ENCODE assay signal across 8 cellular contexts in the genomic region with DNA sequence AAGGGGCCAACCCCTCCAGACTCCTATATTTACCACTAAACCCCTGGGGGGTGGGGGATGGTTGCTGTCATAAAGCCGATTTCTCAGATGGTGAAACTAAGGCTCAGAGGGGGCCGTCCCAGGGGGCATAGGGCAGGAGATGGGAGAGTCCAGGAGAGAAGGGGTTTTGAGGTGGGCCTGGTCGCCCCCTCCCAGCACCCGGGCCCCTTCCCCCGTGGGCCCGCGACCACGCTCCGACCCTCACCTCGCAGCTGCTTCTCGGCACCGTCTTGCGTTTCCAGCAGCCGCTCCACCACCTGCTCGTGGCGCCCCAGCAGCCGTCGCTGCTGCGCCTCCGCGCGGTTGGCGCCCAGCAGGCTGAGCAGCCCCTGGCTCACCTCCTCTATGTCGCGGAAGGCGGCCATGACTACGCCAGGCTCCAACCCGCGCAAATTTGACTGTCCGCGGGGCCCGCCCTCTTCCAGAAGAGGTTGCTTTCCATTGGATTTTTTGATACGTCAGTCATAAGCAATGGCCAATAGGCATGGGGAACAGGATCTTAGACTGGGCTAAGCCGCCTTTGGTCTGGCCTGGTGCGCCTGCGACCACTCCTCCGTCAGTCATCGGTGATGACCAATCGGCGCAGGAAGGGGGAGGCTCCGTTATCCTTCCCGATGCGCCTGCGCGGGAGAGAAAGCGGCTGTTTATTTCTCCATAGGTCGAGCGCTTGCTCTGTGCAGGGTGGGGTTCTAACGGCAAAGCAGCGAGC. TPM values are rescaled to one million over a fixed set of nuclear protein-coding genes. Genes with fewer than 3 reads are reported as not detected.
DNase-seq lines count a peak whose midpoint lies in the region; ATAC-seq and TF ChIP-seq lines count a peak whose summit lies in the region.

A gene with protein sequence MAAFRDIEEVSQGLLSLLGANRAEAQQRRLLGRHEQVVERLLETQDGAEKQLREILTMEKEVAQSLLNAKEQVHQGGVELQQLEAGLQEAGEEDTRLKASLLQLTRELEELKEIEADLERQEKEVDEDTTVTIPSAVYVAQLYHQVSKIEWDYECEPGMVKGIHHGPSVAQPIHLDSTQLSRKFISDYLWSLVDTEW (minus strand): TSS at position 410 of the 748 bp plus-strand sequence. CDS start 6 bp downstream, at position 404.

- CTCF ChIA-PET in RWPE1 (lab: Yijun Ruan, JAX), result interaction anchor here (0.5 kb wide), 1 partner anchor 43 kb away, joined by 4 read pairs; no protein-coding TSS in a partner anchor

- H3K36me3 Mint-ChIP-seq in activated T-helper 17 cell treated with anti-CD3 and anti-CD28 coated beads, Interleukin-2, amount 50 U/mL, for 72 hours (ENCODE audit: low read depth), result peaks cover 6% of the 10 kb centered on the region
- no peaks in the 10 kb centered on the region for H3K36me3 Mint-ChIP-seq in naive thymus-derived CD8-positive, alpha-beta T cell

- H3K4me3 ChIP-seq in LNCaP clone FGC (ENCODE audit: low read depth, low read length) (peak within 1 kb of the TSS; percentile 86), fibroblast of mammary gland (ENCODE audit: control insufficient read depth, low read depth, low read length) (peak within 1 kb of the TSS; percentile 83)

- POLR2A ChIA-PET in RWPE1 (lab: Yijun Ruan, JAX; ENCODE audit: low non-redundant PET), result interaction anchor here (0.6 kb wide), 1 partner anchor 15 kb away, joined by 3 read pairs; no protein-coding TSS in a partner anchor
- POLR2A ChIA-PET in naive thymus-derived CD8-positive, alpha-beta T cell (lab: Charles Lee), result interaction anchor here (1.0 kb wide), 1 partner anchor 8 kb away, joined by 4 read pairs; no protein-coding TSS in a partner anchor

- H3K27me3 Mint-ChIP-seq in activated T-helper 17 cell treated with anti-CD3 and anti-CD28 coated beads, Interleukin-2, amount 50 U/mL, for 72 hours, result no peaks in the 10 kb centered on the region
- H3K27me3 Mint-ChIP-seq in naive thymus-derived CD8-positive, alpha-beta T cell, result no peaks in the 10 kb centered on the region

- peaks cover 7% of the 10 kb centered on the region for H3K4me1 Mint-ChIP-seq in activated T-helper 17 cell treated with anti-CD3 and anti-CD28 coated beads, Interleukin-2, amount 50 U/mL, for 72 hours
- H3K4me1 Mint-ChIP-seq in naive thymus-derived CD8-positive, alpha-beta T cell, result peaks cover 9 to 18% (median 16%) of the 10 kb centered on the region in 4 donors

- peak within 1 kb of the TSS; percentile 100 for H3K27ac ChIP-seq in RWPE1

- peak within 1 kb of the TSS; percentile 85 for H3K4me3 Mint-ChIP-seq in activated T-helper 17 cell treated with anti-CD3 and anti-CD28 coated beads, Interleukin-2, amount 50 U/mL, for 72 hours
- H3K4me3 Mint-ChIP-seq in naive thymus-derived CD8-positive, alpha-beta T cell, result peak within 1 kb of the TSS; percentile 80 to 93 (median 88)

- TF ChIP-seq CTCF in LNCaP clone FGC (IDR thresholded peaks at IDR 0.05; ENCODE audit: control insufficient read depth, extremely low read depth, insufficient read depth) (peak; percentile 21; the same call in 1 of the 2 replicates), RWPE1 (conservative IDR thresholded peaks at IDR 0.05; ENCODE audit: low read depth) (no peak), fibroblast of mammary gland (conservative IDR thresholded peaks at IDR 0.05; ENCODE audit: control insufficient read depth, insufficient read depth, low read depth, low read length) (no peak)

- ATAC-seq in activated T-helper 17 cell treated with anti-CD3 and anti-CD28 coated beads, Interleukin-2, amount 50 U/mL, for 72 hours (replicated peaks), result peak; percentile 99
- peak; percentile 94 to 96 for ATAC-seq in naive thymus-derived CD8-positive, alpha-beta T cell

- DNase-seq in Daoy (ENCODE audit: low read depth), result peak; percentile 99
- peak; percentile 90 for DNase-seq in GOT3 (lab: John Stamatoyannopoulos, UW)
- DNase-seq in LNCaP clone FGC (ENCODE audit: low read depth), result peak; percentile 97
- DNase-seq in RWPE1 (ENCODE audit: low spot score), result peak; percentile 100
- peak; percentile 99 for DNase-seq in fibroblast of mammary gland (ENCODE audit: low read depth)
- peak; percentile 71 to 94 (median 86) for DNase-seq in naive thymus-derived CD8-positive, alpha-beta T cell
- peak; percentile 77 to 92 (median 86) for DNase-seq in stimulated activated naive CD4-positive, alpha-beta T cell (lab: John Stamatoyannopoulos, UW)

- peak within 1 kb of the TSS; percentile 88 for H3K27ac Mint-ChIP-seq in activated T-helper 17 cell treated with anti-CD3 and anti-CD28 coated beads, Interleukin-2, amount 50 U/mL, for 72 hours
- peak within 1 kb of the TSS in 9 of 10 donors; percentile 43 to 92 (median 85) for H3K27ac Mint-ChIP-seq in naive thymus-derived CD8-positive, alpha-beta T cell

- no peaks in the 10 kb centered on the region for H3K9me3 Mint-ChIP-seq in activated T-helper 17 cell treated with anti-CD3 and anti-CD28 coated beads, Interleukin-2, amount 50 U/mL, for 72 hours
- H3K9me3 Mint-ChIP-seq in naive thymus-derived CD8-positive, alpha-beta T cell, result peaks cover 0 to 3% (median 0%) of the 10 kb centered on the region in 9 donors

RNA-seq across cellular contexts. Expression of the gene that starts here (rescaled TPM):
- total RNA-seq in Daoy (2014; rRNA removed; shearing (Covaris generic)), result 54.7 and 94.6 TPM in 2 replicates
- 10 to 100 TPM; 44.3 to 53.9 TPM for total RNA-seq in activated T-helper 17 cell treated with anti-CD3 and anti-CD28 coated beads, Interleukin-2, amount 50 U/mL, for 72 hours
- total RNA-seq in naive thymus-derived CD8-positive, alpha-beta T cell, result 1 to 10 TPM; 1.5 to 1.7 TPM
- under 1 TPM in 2 of 3 donors, not detected in 1; 0.16 to 0.47 TPM for polyA plus RNA-seq in naive thymus-derived CD8-positive, alpha-beta T cell

Comparison
In these comparisons a context has a peak if more than half of its experiments do, and no peak if none do; other contexts are left out.
1. Peak in every context shown above with its lines: DNase-seq, ATAC-seq, H3K4me3 ChIP-seq and H3K27ac ChIP-seq.
2. RNA of the gene that starts here (total RNA-seq): 54.7 to 94.6 TPM in Daoy and 44.3 to 53.9 TPM in activated T-helper 17 cell treated with anti-CD3 and anti-CD28 coated beads, Interleukin-2, amount 50 U/mL, for 72 hours; 1.5 to 1.7 TPM in naive thymus-derived CD8-positive, alpha-beta T cell; every median in the first group is over 10 times any median in the second.